10 cellular contexts compared by ENCODE assay signal in genomic region chr1:41861509-41862410, GRCh38. TPM values are rescaled to one million over a fixed set of nuclear protein-coding genes. Genes with fewer than 3 reads are reported as not detected.
A peak's percentile ranks its signal among the peaks of the same experiment; 100 is the strongest.
DNase-seq lines count a peak whose midpoint lies in the region; ATAC-seq and TF ChIP-seq lines count a peak whose summit lies in the region.
"Had no signal": no experiment of that assay in that cellular context is flagged by ENCODE, and none has a peak within 500 bp of the region (broad histone marks: within the 10 kb centered on the region; RNA-seq: fewer than 3 reads in every experiment).

No MANE protein-coding gene starts in this region.

- H3K4me1 Mint-ChIP-seq in activated T-helper 2 cell treated with anti-CD3 and anti-CD28 coated beads, Interferon-gamma antibody, Interleukin-2, Interleukin-4, amounts not matched to agents 10 μg/mL and 5 μg/mL and 100 μg/mL, durations not matched to agents 14 hours and 24 hours and 36 hours (ENCODE audit: low read depth): peaks cover 37% of the 10 kb centered on the region
- peaks cover 53% of the 10 kb centered on the region for H3K4me1 Mint-ChIP-seq in neural progenitor cell

- no peak overlapping the region for H2BK5ac ChIP-seq in IMR-90 (ENCODE audit: low read depth, low read length, poor library complexity, severe bottlenecking)

- H3K27me3 ChIP-seq in IMR-90 (ENCODE audit: control insufficient read depth, insufficient read depth, low read length) (no peaks in the 10 kb centered on the region), right lobe of liver (no peaks in the 10 kb centered on the region), neural progenitor cell (no peaks in the 10 kb centered on the region)
- H3K27me3 ChIP-seq: MG63 had no signal

- no peak overlapping the region for H4K5ac ChIP-seq in IMR-90 (ENCODE audit: low read depth, low read length)

- in situ Hi-C loops in IMR-90 (cut with MboI; ENCODE audit: low sequenced_read_pairs): no loop called here

- H3K27ac Mint-ChIP-seq in activated T-helper 2 cell treated with anti-CD3 and anti-CD28 coated beads, Interferon-gamma antibody, Interleukin-2, Interleukin-4, amounts not matched to agents 10 μg/mL and 5 μg/mL and 100 μg/mL, durations not matched to agents 14 hours and 24 hours and 36 hours: peak overlapping the region; percentile 87
- no peak overlapping the region for H3K27ac Mint-ChIP-seq in neural progenitor cell
- H3K27ac Mint-ChIP-seq: activated naive CD8-positive, alpha-beta T cell treated with anti-CD3 and anti-CD28 coated beads, Interleukin-2, amount 10 ng/mL, durations not matched to agents 7 days and 5 days had no signal

- CTCF ChIA-PET in IMR-90 (lab: Yijun Ruan, JAX): no interaction called here

- DNase-seq in Daoy (ENCODE audit: low read depth) (peak; percentile 81), IMR-90 (no peak), middle frontal gyrus (ENCODE audit: extremely low spot score, low spot score) (peak; percentile 20), medulla oblongata (ENCODE audit: extremely low spot score) (no peak), right lobe of liver (no peak), neural progenitor cell (ENCODE audit: low spot score) (no peak)
- DNase-seq in activated T-helper 2 cell treated with anti-CD3 and anti-CD28 coated beads, Interferon-gamma antibody, Interleukin-2, Interleukin-4, amounts not matched to agents 10 μg/mL and 5 μg/mL and 100 μg/mL, durations not matched to agents 14 hours and 24 hours and 36 hours (ENCODE audit: low spot score): no peak
- DNase-seq: activated naive CD8-positive, alpha-beta T cell treated with anti-CD3 and anti-CD28 coated beads, Interleukin-2, amount 10 ng/mL, durations not matched to agents 7 days and 5 days; GOT3 had no signal

- dilution Hi-C loops in IMR-90 (cut with HindIII; ENCODE audit: low sequenced_read_pairs, unreplicated experiment): no loop called here

- no peak overlapping the region; the same call in 1 of the 2 replicates for H2AK5ac ChIP-seq in IMR-90 (ENCODE audit: low read depth, low read length)

- WGBS in IMR-90 (ENCODE audit: extremely low coverage in 2 of 2, insufficient read length in 1 of 2), 2 experiments: 65% methylated on average over 4 of the region's 13 CpGs; no CpG with 5 or more reads in 1 of the 2 experiments
- WGBS in right lobe of liver (ENCODE audit: insufficient coverage, low coverage, low lambda C conversion rate, missing lambda C conversion rate): 73% methylated on average over 11 of the region's 13 CpGs

- no peak overlapping the region for H3K56ac ChIP-seq in IMR-90 (ENCODE audit: extremely low read depth, insufficient read depth, low read length)

- H2BK20ac ChIP-seq in IMR-90 (ENCODE audit: low read depth, low read length): peak overlapping the region; percentile 54; the same call in 1 of the 2 replicates

- no peak overlapping the region for H3K18ac ChIP-seq in IMR-90 (ENCODE audit: low read depth, low read length)

- H3K4me3 Mint-ChIP-seq in activated T-helper 2 cell treated with anti-CD3 and anti-CD28 coated beads, Interferon-gamma antibody, Interleukin-2, Interleukin-4, amounts not matched to agents 10 μg/mL and 5 μg/mL and 100 μg/mL, durations not matched to agents 14 hours and 24 hours and 36 hours (ENCODE audit: low read depth): peak overlapping the region; percentile 23
- H3K4me3 Mint-ChIP-seq in neural progenitor cell: no peak overlapping the region

- no peaks in the 10 kb centered on the region for H3K79me1 ChIP-seq in IMR-90 (ENCODE audit: low read depth in 1 of 2, low read length in 2 of 2)

- TF ChIP-seq CTCF in IMR-90 (conservative IDR thresholded peaks at IDR 0.05; ENCODE audit: low read depth, low read length) (no peak), right lobe of liver (IDR thresholded peaks at IDR 0.05) (no peak), neural progenitor cell (IDR thresholded peaks at IDR 0.05) (no peak)

- H3K9me3 ChIP-seq in IMR-90 (ENCODE audit: control insufficient read depth, insufficient read depth, low read length): no peaks in the 10 kb centered on the region
- no peaks in the 10 kb centered on the region for H3K9me3 ChIP-seq in right lobe of liver
- no peaks in the 10 kb centered on the region for H3K9me3 ChIP-seq in neural progenitor cell (ENCODE audit: low read depth)
- H3K9me3 ChIP-seq: MG63 had no signal

- H3K9ac ChIP-seq in IMR-90 (ENCODE audit: low read depth, low read length) (no peak overlapping the region), neural progenitor cell (no peak overlapping the region)

- no peak overlapping the region for H2AFZ ChIP-seq in IMR-90 (replicated peaks; ENCODE audit: low read length, poor library complexity)
- H2AFZ ChIP-seq in neural progenitor cell (replicated peaks): no peak overlapping the region

- no peaks in the 10 kb centered on the region for H3K27me3 Mint-ChIP-seq in activated T-helper 2 cell treated with anti-CD3 and anti-CD28 coated beads, Interferon-gamma antibody, Interleukin-2, Interleukin-4, amounts not matched to agents 10 μg/mL and 5 μg/mL and 100 μg/mL, durations not matched to agents 14 hours and 24 hours and 36 hours (ENCODE audit: low read depth)
- peaks cover 6% of the 10 kb centered on the region for H3K27me3 Mint-ChIP-seq in neural progenitor cell (ENCODE audit: insufficient read depth, low read depth)
- H3K27me3 Mint-ChIP-seq: activated naive CD8-positive, alpha-beta T cell treated with anti-CD3 and anti-CD28 coated beads, Interleukin-2, amount 10 ng/mL, durations not matched to agents 7 days and 5 days had no signal

- no peaks in the 10 kb centered on the region for H3K36me3 Mint-ChIP-seq in activated T-helper 2 cell treated with anti-CD3 and anti-CD28 coated beads, Interferon-gamma antibody, Interleukin-2, Interleukin-4, amounts not matched to agents 10 μg/mL and 5 μg/mL and 100 μg/mL, durations not matched to agents 14 hours and 24 hours and 36 hours (ENCODE audit: low read depth)
- H3K36me3 Mint-ChIP-seq in neural progenitor cell: no peaks in the 10 kb centered on the region

- no TSS peak for BruUV-seq in IMR-90 (replicated peaks; lab: Mats Ljungman, UMichigan)

- H3K4ac ChIP-seq in IMR-90 (ENCODE audit: low read depth, low read length): peak overlapping the region; percentile 53

- intact Hi-C loops in IMR-90 (cut with micrococcal nuclease) (no loop called here), right lobe of liver (cut with DNase I) (no loop called here)
- intact Hi-C loops in activated T-helper 2 cell treated with anti-CD3 and anti-CD28 coated beads, Interferon-gamma antibody, Interleukin-2, Interleukin-4, amounts not matched to agents 10 μg/mL and 5 μg/mL and 100 μg/mL, durations not matched to agents 14 hours and 24 hours and 36 hours (cut with micrococcal nuclease): loop anchor here (1.0 to 5.0 kb wide), 9 partner anchors 37 to 287 kb away; no protein-coding TSS in a partner anchor

- POLR2A ChIA-PET in IMR-90 (lab: Charles Lee; ENCODE audit: unreplicated experiment): no interaction called here

- H2BK120ac ChIP-seq in IMR-90 (ENCODE audit: low read depth, low read length): peak overlapping the region; percentile 43

- no peak for TF ChIP-seq RAD21 in IMR-90 (IDR thresholded peaks at IDR 0.05; ENCODE audit: low read length)

- no peak overlapping the region for H2AK9ac ChIP-seq in IMR-90 (replicated peaks; ENCODE audit: low read depth, low read length, poor library complexity)

- peaks cover 11% of the 10 kb centered on the region for H3K4me1 ChIP-seq in IMR-90 (ENCODE audit: control insufficient read depth, insufficient read depth, low read length)
- peaks cover 0 to 14% (median 0%) of the 10 kb centered on the region in 4 donors for H3K4me1 ChIP-seq in right lobe of liver
- peaks cover 15% of the 10 kb centered on the region for H3K4me1 ChIP-seq in neural progenitor cell

- TF ChIP-seq POLR2A in IMR-90 (IDR thresholded peaks at IDR 0.05; ENCODE audit: low read depth, low read length) (no peak; the same call in 1 of the 2 replicates), right lobe of liver (IDR thresholded peaks at IDR 0.05) (no peak)

- H3K4me2 ChIP-seq in IMR-90 (ENCODE audit: low read depth, low read length) (peak overlapping the region; percentile 42; the same call in 1 of the 2 replicates), neural progenitor cell (no peak overlapping the region)

- H4K8ac ChIP-seq in IMR-90 (ENCODE audit: low read depth in 2 of 2, low read length in 2 of 2): peak overlapping the region in 1 of 2 experiments; percentile 42; a peak in 1 of 4 replicates

- 0 out of 2 replicates have a peak overlapping the region, but pooled peaks have one; percentile 43 for H3K14ac ChIP-seq in IMR-90 (replicated peaks; ENCODE audit: low read depth, low read length)

- H4K20me1 ChIP-seq in IMR-90 (ENCODE audit: insufficient read depth, low read length) (peaks cover 5% of the 10 kb centered on the region), neural progenitor cell (ENCODE audit: low read depth) (no peaks in the 10 kb centered on the region)

- peaks cover 5% of the 10 kb centered on the region; the same call in 1 of the 2 replicates for H3K9me1 ChIP-seq in IMR-90 (ENCODE audit: insufficient read depth, low read length)

- ATAC-seq in IMR-90 (ENCODE audit: low read depth) (no peak), right lobe of liver (no peak)

- H3F3A ChIP-seq in neural progenitor cell (ENCODE audit: low read depth): no peaks in the 10 kb centered on the region

- no peak overlapping the region for H3K27ac ChIP-seq in IMR-90 (ENCODE audit: insufficient read depth, low read length)
- H3K27ac ChIP-seq in right lobe of liver: no peak overlapping the region
- H3K27ac ChIP-seq in neural progenitor cell: no peak overlapping the region

- H2BK15ac ChIP-seq in IMR-90 (ENCODE audit: low read depth, low read length): peak overlapping the region; percentile 10; the same call in 1 of the 3 replicates

- no peaks in the 10 kb centered on the region for H3K79me2 ChIP-seq in neural progenitor cell (ENCODE audit: low read depth)

- H3K4me3 ChIP-seq in IMR-90 (ENCODE audit: insufficient read depth, low read depth, low read length): no peak overlapping the region
- H3K4me3 ChIP-seq in right lobe of liver: no peak overlapping the region
- H3K4me3 ChIP-seq in neural progenitor cell: no peak overlapping the region
- H3K4me3 ChIP-seq: MG63 had no signal

- no peak overlapping the region for H3K23ac ChIP-seq in IMR-90 (ENCODE audit: low read depth, low read length)

- H3K36me3 ChIP-seq in IMR-90 (ENCODE audit: control insufficient read depth, insufficient read depth, low read length): no peaks in the 10 kb centered on the region
- no peaks in the 10 kb centered on the region for H3K36me3 ChIP-seq in right lobe of liver
- no peaks in the 10 kb centered on the region for H3K36me3 ChIP-seq in neural progenitor cell
- H3K36me3 ChIP-seq: MG63 had no signal

- H3K9me3 Mint-ChIP-seq in activated T-helper 2 cell treated with anti-CD3 and anti-CD28 coated beads, Interferon-gamma antibody, Interleukin-2, Interleukin-4, amounts not matched to agents 10 μg/mL and 5 μg/mL and 100 μg/mL, durations not matched to agents 14 hours and 24 hours and 36 hours: no peaks in the 10 kb centered on the region
- no peaks in the 10 kb centered on the region for H3K9me3 Mint-ChIP-seq in neural progenitor cell
- H3K9me3 Mint-ChIP-seq: activated naive CD8-positive, alpha-beta T cell treated with anti-CD3 and anti-CD28 coated beads, Interleukin-2, amount 10 ng/mL, durations not matched to agents 7 days and 5 days had no signal

- H4K91ac ChIP-seq in IMR-90 (ENCODE audit: insufficient read depth, low read depth, low read length): peak overlapping the region; percentile 43; the same call in 1 of the 2 replicates

RNA-seq across cellular contexts. Expression of gene HIVEP3, which starts 57.0 kb away (rescaled TPM):
- 7.5 and 9.5 TPM in 2 replicates for total RNA-seq in Daoy (2014; rRNA removed; shearing (Covaris generic))
- total RNA-seq in IMR-90 (2012; rRNA removed): 1.1 and 1.4 TPM in 2 replicates
- 3.6 and 4.0 TPM in 2 replicates for polyA plus RNA-seq in IMR-90 (2012; rRNA removed)
- 2.5 and 2.7 TPM in 2 replicates for polyA plus RNA-seq in IMR-90 (2012; cell fraction: cytosol; rRNA removed)
- polyA plus RNA-seq in IMR-90 (2012; cell fraction: nucleus; rRNA removed; ENCODE audit: low replicate concordance): 2.1 and 3.1 TPM in 2 replicates
- total RNA-seq in activated T-helper 2 cell treated with anti-CD3 and anti-CD28 coated beads, Interferon-gamma antibody, Interleukin-2, Interleukin-4, amounts not matched to agents 10 μg/mL and 5 μg/mL and 100 μg/mL, durations not matched to agents 14 hours and 24 hours and 36 hours: 33.7 and 34.2 TPM in 2 replicates
- total RNA-seq in right lobe of liver: 1 to 10 TPM; 1.4 to 3.9 (median 2.2) TPM
- total RNA-seq in neural progenitor cell (ENCODE audit: low replicate concordance): 0.37 and 1.1 TPM in 2 replicates

Comparison
In these comparisons a context has a peak if more than half of its experiments do, and no peak if none do; other contexts are left out.
1. DNase-seq: peak in Daoy (single experiment) and middle frontal gyrus (single experiment); none in IMR-90 (single experiment), activated T-helper 2 cell treated with anti-CD3 and anti-CD28 coated beads, Interferon-gamma antibody, Interleukin-2, Interleukin-4, amounts not matched to agents 10 μg/mL and 5 μg/mL and 100 μg/mL, durations not matched to agents 14 hours and 24 hours and 36 hours (single experiment), medulla oblongata (single experiment), right lobe of liver (0 of 3) and neural progenitor cell (single experiment).